In the genomic region with DNA sequence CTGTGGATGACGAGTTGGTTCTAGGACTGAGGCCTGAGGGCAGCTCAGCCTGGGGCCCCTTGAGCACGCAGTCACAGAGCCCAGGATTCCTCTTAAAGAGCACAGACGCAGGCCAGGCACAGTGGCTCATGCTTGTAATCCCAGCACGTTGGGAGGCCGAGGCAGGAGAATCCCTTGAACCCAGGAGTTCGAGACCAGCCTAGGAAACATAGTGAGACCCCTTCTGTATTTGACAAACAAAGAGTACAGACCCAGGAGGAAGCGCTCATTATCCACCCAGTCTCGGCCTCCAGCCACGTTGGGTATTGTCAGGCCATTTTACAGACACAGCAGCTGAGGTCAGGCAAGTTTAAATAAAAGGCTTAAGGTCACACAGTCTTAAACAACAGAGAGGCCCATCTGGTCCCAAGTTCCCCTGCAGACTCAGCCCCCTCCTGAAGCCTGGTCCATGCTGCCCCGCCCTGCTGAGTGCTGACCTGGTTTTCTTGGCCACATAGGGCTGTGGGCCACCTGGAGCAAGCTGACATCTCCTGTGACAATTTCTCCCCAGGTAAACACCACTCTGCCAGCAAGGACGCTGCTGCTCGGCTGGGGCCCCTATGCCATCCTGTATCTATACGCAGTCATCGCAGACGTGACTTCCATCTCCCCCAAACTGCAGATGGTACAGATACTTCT, we compare ENCODE assay signal across 1 cellular context.
TF ChIP-seq lines count a peak whose summit lies in the region.

No MANE protein-coding gene starts in this region.

TF ChIP-seq in IMR-90, 13 proteins besides CTCF, POLR2A, EP300 and RAD21:
- TF ChIP-seq BHLHE40 (IDR thresholded peaks at IDR 0.05; ENCODE audit: low read depth, low read length) (no peak), CHD1 (IDR thresholded peaks at IDR 0.05; ENCODE audit: low read depth, low read length) (no peak), FOS (IDR thresholded peaks at IDR 0.05; ENCODE audit: low read depth, low read length) (no peak), SMC3 (IDR thresholded peaks at IDR 0.05; ENCODE audit: low read depth, low read length) (no peak), MXI1 (IDR thresholded peaks at IDR 0.05; ENCODE audit: borderline replicate concordance, low read depth, low read length) (no peak), RFX5 (IDR thresholded peaks at IDR 0.05; ENCODE audit: low read depth, low read length) (no peak), CEBPB (IDR thresholded peaks at IDR 0.05; ENCODE audit: low read depth, low read length) (no peak), RCOR1 (IDR thresholded peaks at IDR 0.05; ENCODE audit: insufficient replicate concordance, low read length) (no peak), MAZ (IDR thresholded peaks at IDR 0.05; ENCODE audit: borderline replicate concordance, low read depth, low read length) (no peak), NFE2L2 (IDR thresholded peaks at IDR 0.05; ENCODE audit: low read depth, low read length) (no peak), MAFK (IDR thresholded peaks at IDR 0.05; ENCODE audit: low read depth, low read length) (no peak)
- TF ChIP-seq, protein P1, sequence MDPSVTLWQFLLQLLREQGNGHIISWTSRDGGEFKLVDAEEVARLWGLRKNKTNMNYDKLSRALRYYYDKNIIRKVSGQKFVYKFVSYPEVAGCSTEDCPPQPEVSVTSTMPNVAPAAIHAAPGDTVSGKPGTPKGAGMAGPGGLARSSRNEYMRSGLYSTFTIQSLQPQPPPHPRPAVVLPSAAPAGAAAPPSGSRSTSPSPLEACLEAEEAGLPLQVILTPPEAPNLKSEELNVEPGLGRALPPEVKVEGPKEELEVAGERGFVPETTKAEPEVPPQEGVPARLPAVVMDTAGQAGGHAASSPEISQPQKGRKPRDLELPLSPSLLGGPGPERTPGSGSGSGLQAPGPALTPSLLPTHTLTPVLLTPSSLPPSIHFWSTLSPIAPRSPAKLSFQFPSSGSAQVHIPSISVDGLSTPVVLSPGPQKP (IDR thresholded peaks at IDR 0.05; ENCODE audit: borderline replicate concordance, low read depth, low read length) = no peak
- TF ChIP-seq, protein P2, sequence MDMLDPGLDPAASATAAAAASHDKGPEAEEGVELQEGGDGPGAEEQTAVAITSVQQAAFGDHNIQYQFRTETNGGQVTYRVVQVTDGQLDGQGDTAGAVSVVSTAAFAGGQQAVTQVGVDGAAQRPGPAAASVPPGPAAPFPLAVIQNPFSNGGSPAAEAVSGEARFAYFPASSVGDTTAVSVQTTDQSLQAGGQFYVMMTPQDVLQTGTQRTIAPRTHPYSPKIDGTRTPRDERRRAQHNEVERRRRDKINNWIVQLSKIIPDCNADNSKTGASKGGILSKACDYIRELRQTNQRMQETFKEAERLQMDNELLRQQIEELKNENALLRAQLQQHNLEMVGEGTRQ (IDR thresholded peaks at IDR 0.05; ENCODE audit: low read depth, low read length) = no peak
TF ChIP-seq in IMR-90: peak in this region for 0.
